Comparison of ENCODE assay signal across 8 cellular contexts in genomic region chr10:13659887-13660544, GRCh38.
DNase-seq lines count a peak whose midpoint lies in the region; ATAC-seq and TF ChIP-seq lines count a peak whose summit lies in the region.

No MANE protein-coding gene starts in this region.

- TF ChIP-seq CTCF in fibroblast of mammary gland (conservative IDR thresholded peaks at IDR 0.05; ENCODE audit: control insufficient read depth, insufficient read depth, low read depth, low read length) (peak; percentile 93), nephron progenitor cell (IDR thresholded peaks at IDR 0.05) (peak; percentile 92)

- no peak overlapping the region for H3K4me3 ChIP-seq in fibroblast of mammary gland (ENCODE audit: control insufficient read depth, low read depth, low read length)

- H3K9me3 Mint-ChIP-seq in nephron progenitor cell = no peaks in the 10 kb centered on the region

- H3K27me3 Mint-ChIP-seq in nephron progenitor cell (ENCODE audit: low read depth, poor library complexity) = peaks cover 4% of the 10 kb centered on the region

- H3K4me3 Mint-ChIP-seq in nephron progenitor cell = peak overlapping the region; percentile 40

- H3K4me1 Mint-ChIP-seq in nephron progenitor cell = peaks cover 34% of the 10 kb centered on the region

- peak in 12 of 14 donors; percentile 7 to 72 (median 51) for DNase-seq in C1 segment of cervical spinal cord (lab: John Stamatoyannopoulos, UW)
- peak; percentile 4 for DNase-seq in H4 (ENCODE audit: low spot score)
- peak; percentile 58 for DNase-seq in OCI-M1 (lab: John Stamatoyannopoulos, UW)
- DNase-seq in activated T-helper 1 cell treated with Interleukin-2 at 50 U/mL for 16 hours (ENCODE audit: low read depth) = peak; percentile 41
- peak; percentile 59 for DNase-seq in fibroblast of mammary gland (ENCODE audit: low read depth)
- DNase-seq in nephron progenitor cell = peak; percentile 74
- peak; percentile 15 to 70 (median 56) for DNase-seq in stimulated activated naive CD4-positive, alpha-beta T cell (lab: John Stamatoyannopoulos, UW)

- peaks cover 71% of the 10 kb centered on the region for H3K36me3 Mint-ChIP-seq in nephron progenitor cell (ENCODE audit: low read depth)

- ATAC-seq in HG03469 (IDR thresholded peaks at IDR 0.05; ENCODE audit: unreplicated experiment) = no peak

- peak overlapping the region; percentile 99 for H3K27ac Mint-ChIP-seq in nephron progenitor cell

Comparison
In these comparisons a context has a peak if more than half of its experiments do, and no peak if none do; other contexts are left out.
1. DNase-seq: peak in every context shown above with its lines; median percentile 74 in nephron progenitor cell; 59 in fibroblast of mammary gland; 58 in OCI-M1; 56 in stimulated activated naive CD4-positive, alpha-beta T cell; 51 in C1 segment of cervical spinal cord; 41 in activated T-helper 1 cell treated with Interleukin-2 at 50 U/mL for 16 hours; 4 in H4.